8 cellular contexts compared by ENCODE assay signal in the genomic region with DNA sequence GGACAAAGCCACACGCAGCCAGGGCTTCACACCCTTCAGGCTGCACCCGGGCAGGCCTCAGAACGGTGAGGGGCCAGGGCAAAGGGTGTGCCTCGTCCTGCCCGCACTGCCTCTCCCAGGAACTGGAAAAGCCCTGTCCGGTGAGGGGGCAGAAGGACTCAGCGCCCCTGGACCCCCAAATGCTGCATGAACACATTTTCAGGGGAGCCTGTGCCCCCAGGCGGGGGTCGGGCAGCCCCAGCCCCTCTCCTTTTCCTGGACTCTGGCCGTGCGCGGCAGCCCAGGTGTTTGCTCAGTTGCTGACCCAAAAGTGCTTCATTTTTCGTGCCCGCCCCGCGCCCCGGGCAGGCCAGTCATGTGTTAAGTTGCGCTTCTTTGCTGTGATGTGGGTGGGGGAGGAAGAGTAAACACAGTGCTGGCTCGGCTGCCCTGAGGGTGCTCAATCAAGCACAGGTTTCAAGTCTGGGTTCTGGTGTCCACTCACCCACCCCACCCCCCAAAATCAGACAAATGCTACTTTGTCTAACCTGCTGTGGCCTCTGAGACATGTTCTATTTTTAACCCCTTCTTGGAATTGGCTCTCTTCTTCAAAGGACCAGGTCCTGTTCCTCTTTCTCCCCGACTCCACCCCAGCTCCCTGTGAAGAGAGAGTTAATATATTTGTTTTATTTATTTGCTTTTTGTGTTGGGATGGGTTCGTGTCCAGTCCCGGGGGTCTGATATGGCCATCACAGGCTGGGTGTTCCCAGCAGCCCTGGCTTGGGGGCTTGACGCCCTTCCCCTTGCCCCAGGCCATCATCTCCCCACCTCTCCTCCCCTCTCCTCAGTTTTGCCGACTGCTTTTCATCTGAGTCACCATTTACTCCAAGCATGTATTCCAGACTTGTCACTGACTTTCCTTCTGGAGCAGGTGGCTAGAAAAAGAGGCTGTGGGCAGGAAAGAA. TPM values are rescaled to one million over a fixed set of nuclear protein-coding genes. Genes with fewer than 3 reads are reported as not detected.
DNase-seq lines count a peak whose midpoint lies in the region; ATAC-seq, FAIRE-seq and TF ChIP-seq lines count a peak whose summit lies in the region.

No MANE protein-coding gene starts in this region.

- peaks cover 2% of the 10 kb centered on the region for H3K36me3 ChIP-seq in brain microvascular endothelial cell (replicated peaks)

- peak overlapping the region; percentile 85 for H3K27ac Mint-ChIP-seq in Calu3 (ENCODE audit: unreplicated experiment)
- H3K27ac Mint-ChIP-seq in nephron progenitor cell: peak overlapping the region; percentile 72

- CTCF ChIA-PET in Calu3 (lab: Charles Lee): no interaction called here

- DNase-seq in Calu3 (peak; percentile 71), NCI-H345 (lab: John Stamatoyannopoulos, UW) (peak; percentile 56), dorsolateral prefrontal cortex (peak in 2 of 10 donors; percentile 48 to 59), nephron progenitor cell (peak; percentile 53), brain microvascular endothelial cell (no peak), HTR-8/SVneo (ENCODE audit: insufficient read length, low spot score) (no peak), activated gamma-delta T cell (lab: John Stamatoyannopoulos, UW) (no peak)

- H3K27me3 Mint-ChIP-seq in Calu3 (ENCODE audit: unreplicated experiment): no peaks in the 10 kb centered on the region
- no peaks in the 10 kb centered on the region for H3K27me3 Mint-ChIP-seq in nephron progenitor cell (ENCODE audit: low read depth, poor library complexity)

- H3K36me3 Mint-ChIP-seq in Calu3 (ENCODE audit: insufficient read depth, unreplicated experiment) (peaks cover 24% of the 10 kb centered on the region), nephron progenitor cell (ENCODE audit: low read depth) (peaks cover 25% of the 10 kb centered on the region)

- no TSS peak for BruUV-seq in Calu3 (replicated peaks; lab: Mats Ljungman, UMichigan)

- intact Hi-C loops in Calu3 (cut with micrococcal nuclease; ENCODE audit: unreplicated experiment) (no loop called here), dorsolateral prefrontal cortex (cut with DNase I) (loop anchor here in 1 of 2 donors (5.0 kb wide), 1 partner anchor 37 kb away; no protein-coding TSS in a partner anchor)

- H3K4me3 Mint-ChIP-seq in Calu3 (ENCODE audit: low read depth, unreplicated experiment) (peak overlapping the region; percentile 73), nephron progenitor cell (peak overlapping the region; percentile 52)

- H3K4me1 Mint-ChIP-seq in Calu3 (ENCODE audit: low read depth, unreplicated experiment) (peaks cover 28% of the 10 kb centered on the region), nephron progenitor cell (peaks cover 74% of the 10 kb centered on the region)

- H3K27me3 ChIP-seq in dorsolateral prefrontal cortex: no peaks in the 10 kb centered on the region
- no peaks in the 10 kb centered on the region for H3K27me3 ChIP-seq in brain microvascular endothelial cell (replicated peaks)

- FAIRE-seq in HTR-8/SVneo (lab: Jason Lieb, UNC): no peak

- no peak for TF ChIP-seq CTCF in Calu3 (IDR thresholded peaks at IDR 0.05; ENCODE audit: unreplicated experiment)
- no peak for TF ChIP-seq CTCF in dorsolateral prefrontal cortex (IDR thresholded peaks at IDR 0.05 in 54 of 56, conservative IDR thresholded peaks at IDR 0.05 in 2 of 56; ENCODE audit: low read depth in 1 of 56, partially characterized antibody in 56 of 56)
- TF ChIP-seq CTCF in nephron progenitor cell (IDR thresholded peaks at IDR 0.05): no peak
- TF ChIP-seq CTCF in brain microvascular endothelial cell (IDR thresholded peaks at IDR 0.05; ENCODE audit: low read depth, low read length, missing control alignments): no peak

- H3K4me3 ChIP-seq in dorsolateral prefrontal cortex: peak overlapping the region in 9 of 59 donors; percentile 5 to 38 (median 17)
- H3K4me3 ChIP-seq in brain microvascular endothelial cell (ENCODE audit: low read depth, low read length): no peak overlapping the region

- H3K9me3 Mint-ChIP-seq in Calu3 (ENCODE audit: low read depth, unreplicated experiment) (no peaks in the 10 kb centered on the region), nephron progenitor cell (no peaks in the 10 kb centered on the region)

- in situ Hi-C loops in brain microvascular endothelial cell (cut with HindIII; ENCODE audit: low pct_ligation_motif_present, low sequenced_read_pairs): no loop called here

- no peak for ATAC-seq in GM21576 (IDR thresholded peaks at IDR 0.05; ENCODE audit: unreplicated experiment)

- H3K27ac ChIP-seq in dorsolateral prefrontal cortex (peak overlapping the region; percentile 68 to 100 (median 93)), brain microvascular endothelial cell (no peak overlapping the region)

RNA-seq across cellular contexts. Expression of a gene that starts 8.1 kb away (rescaled TPM):
- 17.1 and 21.3 TPM in 2 replicates for total RNA-seq in Calu3 (2022)
- total RNA-seq in dorsolateral prefrontal cortex: 100 to 1,000 TPM in 19 of 120 experiments, 10 to 100 TPM in 101; 52.9 to 176 (median 79.2) TPM

RNA-seq across cellular contexts. Expression of a gene that starts 25.5 kb away (rescaled TPM):
- total RNA-seq in Calu3 (2022) (5.1 and 5.3 TPM in 2 replicates), dorsolateral prefrontal cortex (100 to 1,000 TPM; 115 to 213 (median 171) TPM)

RNA-seq across cellular contexts. Expression of a gene that starts 32.0 kb away (rescaled TPM):
- total RNA-seq in Calu3 (2022): not detected in 2 replicates
- total RNA-seq in dorsolateral prefrontal cortex: 10 to 100 TPM in 14 of 120 experiments, 1 to 10 TPM in 106; 1.9 to 14.4 (median 6.7) TPM

Comparison
In these comparisons a context has a peak if more than half of its experiments do, and no peak if none do; other contexts are left out.
1. DNase-seq: peak in Calu3 (single experiment), NCI-H345 (single experiment) and nephron progenitor cell (single experiment); none in brain microvascular endothelial cell (single experiment), HTR-8/SVneo (single experiment) and activated gamma-delta T cell (single experiment).
2. RNA of a gene that starts 25.5 kb away (total RNA-seq): 115 to 213 TPM in dorsolateral prefrontal cortex; 5.1 to 5.3 TPM in Calu3; every median in the first group is over 10 times any median in the second.